15 cellular contexts compared by ENCODE assay signal in the genomic region with DNA sequence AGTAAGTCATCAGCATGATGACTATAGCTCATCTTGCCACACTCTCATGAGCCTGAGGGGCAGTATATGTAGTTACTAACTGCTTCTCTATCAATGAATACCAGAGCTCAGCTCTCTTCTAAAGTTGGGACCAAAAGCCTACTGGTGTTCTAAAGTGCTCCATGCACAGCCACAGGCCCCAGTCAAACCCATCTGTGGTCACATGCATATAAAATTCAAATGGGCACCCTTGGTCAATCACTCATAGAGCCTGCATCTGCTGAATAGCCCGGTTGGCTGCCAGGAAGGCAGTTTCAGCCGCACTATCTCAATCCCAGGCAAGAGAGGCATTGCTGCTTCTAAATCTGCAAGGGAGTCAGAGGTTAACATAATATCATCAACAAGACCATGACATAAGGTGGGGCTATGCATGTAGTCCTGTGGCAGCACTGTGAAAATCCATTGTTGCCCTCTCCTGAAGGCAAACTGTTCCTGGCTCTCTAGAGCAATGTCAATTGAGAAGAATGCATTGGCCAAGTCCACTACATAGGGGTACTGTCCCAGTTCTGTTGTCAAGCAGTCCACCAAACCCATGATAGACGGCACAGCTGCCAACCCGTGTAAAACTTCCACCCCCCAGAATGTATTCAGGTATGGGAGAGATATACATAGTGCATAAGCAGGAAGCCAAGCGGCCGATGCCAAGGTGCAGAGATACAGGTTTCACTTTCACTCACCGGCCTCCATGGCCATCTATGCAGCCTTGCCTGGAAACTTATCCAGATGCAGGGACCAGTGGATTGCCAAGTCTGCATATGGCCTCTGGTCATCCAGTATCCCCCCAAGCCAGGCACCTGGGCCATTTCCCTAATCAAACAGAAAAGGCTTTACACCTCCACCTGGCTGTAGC.
DNase-seq lines count a peak whose midpoint lies in the region; ATAC-seq lines count a peak whose summit lies in the region.
"Had no signal": no experiment of that assay in that cellular context is flagged by ENCODE, and none has a peak within 500 bp of the region (broad histone marks: within the 10 kb centered on the region; RNA-seq: fewer than 3 reads in every experiment).

No MANE protein-coding gene starts in this region.

- peaks cover 18% of the 10 kb centered on the region for H3K4me1 Mint-ChIP-seq in activated CD4-positive, alpha-beta T cell treated with anti-CD3 and anti-CD28 coated beads for 36 hours
- H3K4me1 Mint-ChIP-seq in activated CD8-positive, alpha-beta memory T cell treated with anti-CD3 and anti-CD28 coated beads, Interleukin-2, amount 10 ng/mL, durations not matched to agents 7 days and 5 days, result peaks cover 7% of the 10 kb centered on the region
- H3K4me1 Mint-ChIP-seq in stimulated activated effector memory CD8-positive, alpha-beta T cell treated with anti-CD3 and anti-CD28 coated beads, Interleukin-12 subunit alpha, Interleukin-12 subunit beta, amount 100 ng/mL, for 72 hours, result peaks cover 22% of the 10 kb centered on the region

- DNase-seq in activated CD4-positive, alpha-beta T cell treated with anti-CD3 and anti-CD28 coated beads for 36 hours, result peak; percentile 31
- no peak for DNase-seq in activated CD4-positive, alpha-beta T cell treated with anti-CD3 and anti-CD28 coated beads for 1 hour
- no peak for DNase-seq in activated CD8-positive, alpha-beta memory T cell treated with anti-CD3 and anti-CD28 coated beads, Interleukin-2, amount 10 ng/mL, durations not matched to agents 7 days and 5 days
- DNase-seq in stimulated activated effector memory CD8-positive, alpha-beta T cell treated with anti-CD3 and anti-CD28 coated beads, Interleukin-12 subunit alpha, Interleukin-12 subunit beta, amount 100 ng/mL, for 72 hours (ENCODE audit: low spot score in 2 of 2), result no peak
- DNase-seq in pons (ENCODE audit: low spot score) (no peak), NCI-H69 (lab: John Stamatoyannopoulos, UW) (no peak)
- DNase-seq: DND-41, KG1, left ventricle myocardium superior, NCI-H226 had no signal

- H3K4me3 Mint-ChIP-seq in activated CD4-positive, alpha-beta T cell treated with anti-CD3 and anti-CD28 coated beads for 36 hours, result no peak overlapping the region
- no peak overlapping the region for H3K4me3 Mint-ChIP-seq in activated CD8-positive, alpha-beta memory T cell treated with anti-CD3 and anti-CD28 coated beads, Interleukin-2, amount 10 ng/mL, durations not matched to agents 7 days and 5 days
- H3K4me3 Mint-ChIP-seq in stimulated activated effector memory CD8-positive, alpha-beta T cell treated with anti-CD3 and anti-CD28 coated beads, Interleukin-12 subunit alpha, Interleukin-12 subunit beta, amount 100 ng/mL, for 72 hours, result no peak overlapping the region

- H3K27me3 Mint-ChIP-seq in activated CD4-positive, alpha-beta T cell treated with anti-CD3 and anti-CD28 coated beads for 36 hours, result no peaks in the 10 kb centered on the region
- H3K27me3 Mint-ChIP-seq in activated CD8-positive, alpha-beta memory T cell treated with anti-CD3 and anti-CD28 coated beads, Interleukin-2, amount 10 ng/mL, durations not matched to agents 7 days and 5 days, result no peaks in the 10 kb centered on the region
- H3K27me3 Mint-ChIP-seq: progenitor cell of endocrine pancreas had no signal

- POLR2A ChIA-PET in activated CD4-positive, alpha-beta T cell treated with anti-CD3 and anti-CD28 coated beads for 36 hours (lab: Charles Lee), result interaction anchor here (0.6 kb wide), 1 partner anchor 448 kb away, joined by 3 read pairs; no protein-coding TSS in a partner anchor

- no peaks in the 10 kb centered on the region for H3K36me3 Mint-ChIP-seq in activated CD4-positive, alpha-beta T cell treated with anti-CD3 and anti-CD28 coated beads for 36 hours (ENCODE audit: low read depth)
- H3K36me3 Mint-ChIP-seq in activated CD8-positive, alpha-beta memory T cell treated with anti-CD3 and anti-CD28 coated beads, Interleukin-2, amount 10 ng/mL, durations not matched to agents 7 days and 5 days, result peaks cover 5% of the 10 kb centered on the region
- no peaks in the 10 kb centered on the region for H3K36me3 Mint-ChIP-seq in stimulated activated effector memory CD8-positive, alpha-beta T cell treated with anti-CD3 and anti-CD28 coated beads, Interleukin-12 subunit alpha, Interleukin-12 subunit beta, amount 100 ng/mL, for 72 hours

- peaks cover 3% of the 10 kb centered on the region for H3K9me3 Mint-ChIP-seq in activated CD4-positive, alpha-beta T cell treated with anti-CD3 and anti-CD28 coated beads for 36 hours (ENCODE audit: low read depth)
- H3K9me3 Mint-ChIP-seq in activated CD8-positive, alpha-beta memory T cell treated with anti-CD3 and anti-CD28 coated beads, Interleukin-2, amount 10 ng/mL, durations not matched to agents 7 days and 5 days (ENCODE audit: low read depth), result peaks cover 8% of the 10 kb centered on the region
- H3K9me3 Mint-ChIP-seq in stimulated activated effector memory CD8-positive, alpha-beta T cell treated with anti-CD3 and anti-CD28 coated beads, Interleukin-12 subunit alpha, Interleukin-12 subunit beta, amount 100 ng/mL, for 72 hours, result no peaks in the 10 kb centered on the region

- intact Hi-C loops in activated CD4-positive, alpha-beta T cell treated with anti-CD3 and anti-CD28 coated beads for 36 hours (cut with DNase I, micrococcal nuclease), result no loop called here

- ATAC-seq in activated CD4-positive, alpha-beta T cell treated with anti-CD3 and anti-CD28 coated beads for 36 hours, result no peak
- peak; percentile 36 for ATAC-seq in HG03066 (IDR thresholded peaks at IDR 0.05; ENCODE audit: low read depth, unreplicated experiment)
- ATAC-seq in activated CD8-positive, alpha-beta memory T cell treated with anti-CD3 and anti-CD28 coated beads, Interleukin-2, amount 10 ng/mL, durations not matched to agents 7 days and 5 days, result peak; percentile 55
- ATAC-seq in stimulated activated effector memory CD8-positive, alpha-beta T cell treated with anti-CD3 and anti-CD28 coated beads, Interleukin-12 subunit alpha, Interleukin-12 subunit beta, amount 100 ng/mL, for 72 hours, result peak; percentile 37
- no peak for ATAC-seq in GM19467 (IDR thresholded peaks at IDR 0.05; ENCODE audit: unreplicated experiment)
- ATAC-seq: gastroesophageal sphincter, left ventricle myocardium superior, SK-N-SH treated with all-trans-retinoic acid at 6 μM for 48 hours had no signal

- CTCF ChIA-PET in activated CD4-positive, alpha-beta T cell treated with anti-CD3 and anti-CD28 coated beads for 36 hours (lab: Charles Lee), result interaction anchor here (1.0 kb wide), 2 partner anchors 12 to 66 kb away, joined by 3 to 5 read pairs; no protein-coding TSS in a partner anchor
- CTCF ChIA-PET in activated CD8-positive, alpha-beta memory T cell treated with anti-CD3 and anti-CD28 coated beads, Interleukin-2, amount 10 ng/mL, durations not matched to agents 7 days and 5 days (lab: Charles Lee), result no interaction called here

- H3K27ac Mint-ChIP-seq in activated CD4-positive, alpha-beta T cell treated with anti-CD3 and anti-CD28 coated beads for 36 hours, result no peak overlapping the region
- H3K27ac Mint-ChIP-seq in activated CD8-positive, alpha-beta memory T cell treated with anti-CD3 and anti-CD28 coated beads, Interleukin-2, amount 10 ng/mL, durations not matched to agents 7 days and 5 days, result no peak overlapping the region
- H3K27ac Mint-ChIP-seq in stimulated activated effector memory CD8-positive, alpha-beta T cell treated with anti-CD3 and anti-CD28 coated beads, Interleukin-12 subunit alpha, Interleukin-12 subunit beta, amount 100 ng/mL, for 72 hours, result no peak overlapping the region
- H3K27ac Mint-ChIP-seq: progenitor cell of endocrine pancreas had no signal

Comparison
In these comparisons a context has a peak if more than half of its experiments do, and no peak if none do; other contexts are left out.
1. ATAC-seq: peak in HG03066 (single experiment), activated CD8-positive, alpha-beta memory T cell treated with anti-CD3 and anti-CD28 coated beads, Interleukin-2, amount 10 ng/mL, durations not matched to agents 7 days and 5 days (single experiment) and stimulated activated effector memory CD8-positive, alpha-beta T cell treated with anti-CD3 and anti-CD28 coated beads, Interleukin-12 subunit alpha, Interleukin-12 subunit beta, amount 100 ng/mL, for 72 hours (single experiment); none in activated CD4-positive, alpha-beta T cell treated with anti-CD3 and anti-CD28 coated beads for 36 hours (single experiment) and GM19467 (single experiment).